In the genomic region with DNA sequence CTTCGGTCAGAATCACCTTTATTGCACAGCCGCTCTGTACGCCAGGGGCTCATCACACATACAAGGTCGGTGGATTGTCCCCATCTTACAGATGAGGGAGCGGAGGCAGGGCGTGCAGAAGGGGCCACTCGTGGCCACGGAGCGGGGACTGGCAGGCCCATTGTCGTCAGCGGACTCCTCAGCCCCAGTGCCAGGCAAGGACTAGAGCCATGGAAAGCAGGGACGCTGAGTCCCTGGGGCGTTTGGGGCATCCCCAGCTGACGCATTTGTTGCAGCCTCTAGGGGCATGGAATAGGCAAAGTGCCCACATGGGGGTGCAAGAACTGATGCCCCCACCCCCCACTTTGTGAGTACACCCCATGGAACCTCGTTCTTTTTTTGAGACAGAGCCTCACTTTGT, we compare ENCODE assay signal across 16 cellular contexts. TPM values are rescaled to one million over a fixed set of nuclear protein-coding genes. Genes with fewer than 3 reads are reported as not detected.
DNase-seq lines count a peak whose midpoint lies in the region; ATAC-seq and TF ChIP-seq lines count a peak whose summit lies in the region.
"Had no signal": no experiment of that assay in that cellular context is flagged by ENCODE, and none has a peak within 500 bp of the region (broad histone marks: within the 10 kb centered on the region; RNA-seq: fewer than 3 reads in every experiment).

No MANE protein-coding gene starts in this region.

- H3K27me3 Mint-ChIP-seq in activated naive CD4-positive, alpha-beta T cell treated with anti-CD3 and anti-CD28 coated beads, Interleukin-2, amount 50 U/mL, for 24 hours = no peaks in the 10 kb centered on the region
- H3K27me3 Mint-ChIP-seq in natural killer cell treated with Interleukin-12 subunit alpha and Interleukin-12 subunit beta and Interleukin-15 and Interleukin-18, amount 100 ng/mL, for 72 hours = no peaks in the 10 kb centered on the region

- no peaks in the 10 kb centered on the region for H3K36me3 Mint-ChIP-seq in activated naive CD4-positive, alpha-beta T cell treated with anti-CD3 and anti-CD28 coated beads, Interleukin-2, amount 50 U/mL, for 24 hours
- no peaks in the 10 kb centered on the region for H3K36me3 Mint-ChIP-seq in natural killer cell treated with Interleukin-12 subunit alpha and Interleukin-12 subunit beta and Interleukin-15 and Interleukin-18, amount 100 ng/mL, for 72 hours
- H3K36me3 Mint-ChIP-seq: WTC11 had no signal

- H3K4me1 Mint-ChIP-seq in activated naive CD4-positive, alpha-beta T cell treated with anti-CD3 and anti-CD28 coated beads, Interleukin-2, amount 50 U/mL, for 24 hours = peaks cover 35% of the 10 kb centered on the region
- H3K4me1 Mint-ChIP-seq in natural killer cell treated with Interleukin-12 subunit alpha and Interleukin-12 subunit beta and Interleukin-15 and Interleukin-18, amount 100 ng/mL, for 72 hours (ENCODE audit: low read depth in 2 of 2) = peaks cover 53 to 63% of the 10 kb centered on the region in 2 donors

- H3K9ac ChIP-seq in HUES6 (ENCODE audit: low read length) = peak overlapping the region; percentile 16

- H3K4me1 ChIP-seq in HUES6 (ENCODE audit: control insufficient read depth, insufficient read depth, low read length) = peaks cover 51% of the 10 kb centered on the region
- H3K4me1 ChIP-seq: right atrium auricular region, testis had no signal

- H3K27ac Mint-ChIP-seq in activated naive CD4-positive, alpha-beta T cell treated with anti-CD3 and anti-CD28 coated beads, Interleukin-2, amount 50 U/mL, for 24 hours = peak overlapping the region; percentile 76
- peak overlapping the region; percentile 90 to 99 for H3K27ac Mint-ChIP-seq in natural killer cell treated with Interleukin-12 subunit alpha and Interleukin-12 subunit beta and Interleukin-15 and Interleukin-18, amount 100 ng/mL, for 72 hours

- DNase-seq in activated CD4-positive, alpha-beta T cell treated with anti-CD3 and anti-CD28 coated beads for 48 hours = peak; percentile 52
- DNase-seq in activated CD4-positive, alpha-beta T cell treated with anti-CD3 and anti-CD28 coated beads for 1 hour = no peak
- no peak for DNase-seq in natural killer cell treated with Interleukin-12 subunit alpha and Interleukin-12 subunit beta and Interleukin-15 and Interleukin-18, amount 100 ng/mL, for 72 hours (ENCODE audit: low spot score)
- DNase-seq in stimulated activated CD8-positive, alpha-beta memory T cell treated with anti-CD3 and anti-CD28 coated beads, Interleukin-4, amount 100 ng/mL, for 48 hours = no peak
- DNase-seq in DMS 273 (lab: John Stamatoyannopoulos, UW; ENCODE audit: unreplicated experiment) = no peak
- DNase-seq in dorsolateral prefrontal cortex = no peak
- DNase-seq: left cardiac atrium; NCI-H2171; NK-92 treated with Interleukin-12 subunit alpha and Interleukin-12 subunit beta, amount 100 ng/mL, for 24 hours; testis had no signal

- no peaks in the 10 kb centered on the region for H3K27me3 ChIP-seq in HUES6 (ENCODE audit: control insufficient read depth, insufficient read depth, low read length)
- H3K27me3 ChIP-seq in dorsolateral prefrontal cortex = no peaks in the 10 kb centered on the region
- H3K27me3 ChIP-seq: esophagus muscularis mucosa, right atrium auricular region, testis had no signal

- TF ChIP-seq CTCF in dorsolateral prefrontal cortex (IDR thresholded peaks at IDR 0.05 in 54 of 56, conservative IDR thresholded peaks at IDR 0.05 in 2 of 56; ENCODE audit: low read depth in 1 of 56, partially characterized antibody in 56 of 56) = no peak

- no peaks in the 10 kb centered on the region for H3K36me3 ChIP-seq in HUES6 (ENCODE audit: control insufficient read depth, insufficient read depth, low read length)
- H3K36me3 ChIP-seq: esophagus muscularis mucosa, right atrium auricular region had no signal

- peak overlapping the region; percentile 70 for H3K4me3 Mint-ChIP-seq in activated naive CD4-positive, alpha-beta T cell treated with anti-CD3 and anti-CD28 coated beads, Interleukin-2, amount 50 U/mL, for 24 hours
- H3K4me3 Mint-ChIP-seq in natural killer cell treated with Interleukin-12 subunit alpha and Interleukin-12 subunit beta and Interleukin-15 and Interleukin-18, amount 100 ng/mL, for 72 hours = peak overlapping the region; percentile 83

- H3K9me3 Mint-ChIP-seq in activated naive CD4-positive, alpha-beta T cell treated with anti-CD3 and anti-CD28 coated beads, Interleukin-2, amount 50 U/mL, for 24 hours = no peaks in the 10 kb centered on the region
- H3K9me3 Mint-ChIP-seq in natural killer cell treated with Interleukin-12 subunit alpha and Interleukin-12 subunit beta and Interleukin-15 and Interleukin-18, amount 100 ng/mL, for 72 hours = no peaks in the 10 kb centered on the region
- H3K9me3 Mint-ChIP-seq: WTC11 had no signal

- H3K4me3 ChIP-seq in HUES6 (ENCODE audit: low read depth, low read length) (no peak overlapping the region), dorsolateral prefrontal cortex (no peak overlapping the region)
- H3K4me3 ChIP-seq: esophagus muscularis mucosa, right atrium auricular region, testis had no signal

- ATAC-seq in natural killer cell treated with Interleukin-12 subunit alpha and Interleukin-12 subunit beta and Interleukin-15 and Interleukin-18, amount 100 ng/mL, for 72 hours = peak in 1 of 2 donors; percentile 2
- ATAC-seq: SK-N-SH treated with all-trans-retinoic acid at 6 μM for 48 hours had no signal

- intact Hi-C loops in dorsolateral prefrontal cortex (cut with DNase I) = no loop called here

- no peaks in the 10 kb centered on the region for H3K9me3 ChIP-seq in HUES6 (ENCODE audit: control insufficient read depth, insufficient read depth, low read depth, low read length)
- H3K9me3 ChIP-seq: esophagus muscularis mucosa, right atrium auricular region, testis had no signal

- H3K27ac ChIP-seq in HUES6 (ENCODE audit: low read depth, low read length) (no peak overlapping the region), dorsolateral prefrontal cortex (no peak overlapping the region)
- H3K27ac ChIP-seq: esophagus muscularis mucosa, right atrium auricular region, testis had no signal

RNA-seq across cellular contexts. Expression of gene FURIN, which starts 29.8 kb away (rescaled TPM):
- total RNA-seq in natural killer cell treated with Interleukin-12 subunit alpha and Interleukin-12 subunit beta and Interleukin-15 and Interleukin-18, amount 100 ng/mL, for 72 hours = 100 to 1,000 TPM; 528 to 679 TPM
- total RNA-seq in dorsolateral prefrontal cortex = 10 to 100 TPM; 28.0 to 73.1 (median 40.8) TPM

RNA-seq across cellular contexts. Expression of gene FES, which starts 45.8 kb away (rescaled TPM):
- 100 to 1,000 TPM; 139 to 140 TPM for total RNA-seq in natural killer cell treated with Interleukin-12 subunit alpha and Interleukin-12 subunit beta and Interleukin-15 and Interleukin-18, amount 100 ng/mL, for 72 hours
- total RNA-seq in dorsolateral prefrontal cortex = 10 to 100 TPM in 95 of 120 experiments, 1 to 10 TPM in 25; 5.3 to 39.5 (median 13.8) TPM

Comparison
In these comparisons a context has a peak if more than half of its experiments do, and no peak if none do; other contexts are left out.
1. RNA of gene FURIN, which starts 29.8 kb away (total RNA-seq): 528 to 679 TPM in natural killer cell treated with Interleukin-12 subunit alpha and Interleukin-12 subunit beta and Interleukin-15 and Interleukin-18, amount 100 ng/mL, for 72 hours; 28.0 to 73.1 TPM in dorsolateral prefrontal cortex; every median in the first group is over 4 times any median in the second.